Comparison of ENCODE assay signal across 8 cellular contexts in genomic region chr18:80034068-80034851, GRCh38. TPM values are rescaled to one million over a fixed set of nuclear protein-coding genes. Genes with fewer than 3 reads are reported as not detected.
DNase-seq lines count a peak whose midpoint lies in the region; ATAC-seq lines count a peak whose summit lies in the region.

A gene with protein sequence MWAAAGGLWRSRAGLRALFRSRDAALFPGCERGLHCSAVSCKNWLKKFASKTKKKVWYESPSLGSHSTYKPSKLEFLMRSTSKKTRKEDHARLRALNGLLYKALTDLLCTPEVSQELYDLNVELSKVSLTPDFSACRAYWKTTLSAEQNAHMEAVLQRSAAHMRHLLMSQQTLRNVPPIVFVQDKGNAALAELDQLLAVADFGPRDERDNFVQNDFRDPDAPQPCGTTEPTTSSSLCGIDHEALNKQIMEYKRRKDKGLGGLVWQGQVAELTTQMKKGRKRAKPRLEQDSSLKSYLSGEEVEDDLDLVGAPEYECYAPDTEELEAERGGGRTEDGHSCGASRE (plus strand): TSS chr18:80034434. CDS start chr18:80034496, 62 bp downstream.

- peaks cover 4% of the 10 kb centered on the region for H3K9me3 ChIP-seq in BLaER1

- peak within 1 kb of the TSS; percentile 89 for H3K9ac ChIP-seq in BLaER1

- peaks cover 24% of the 10 kb centered on the region for H3K4me1 ChIP-seq in BLaER1

- peak within 1 kb of the TSS; percentile 87 for H3K4me3 ChIP-seq in BLaER1

- H3K27ac ChIP-seq in BLaER1, result peak within 1 kb of the TSS; percentile 91

- peak; percentile 83 to 98 for DNase-seq in NCI-H526 (lab: John Stamatoyannopoulos, UW)
- peak; percentile 99 for DNase-seq in activated CD4-positive, alpha-beta T cell treated with anti-CD3 and anti-CD28 coated beads, Interleukin-2, amount 10 ng/mL, durations not matched to agents 24 days and 14 days
- peak; percentile 98 for DNase-seq in cortex of kidney (lab: John Stamatoyannopoulos, UW)
- DNase-seq in left lobe of liver (ENCODE audit: low spot score), result peak; percentile 100
- DNase-seq in stimulated activated CD4-positive, alpha-beta T cell treated with anti-CD3 and anti-CD28 coated beads, Interleukin-2, amount 100 ng/mL, for 4 hours (ENCODE audit: low read depth), result peak; percentile 99

- no peaks in the 10 kb centered on the region for H3K27me3 ChIP-seq in BLaER1

- H4K20me1 ChIP-seq in BLaER1, result peaks cover 41% of the 10 kb centered on the region

- H3K4me1 Mint-ChIP-seq in activated CD4-positive, alpha-beta T cell treated with anti-CD3 and anti-CD28 coated beads, Interleukin-2, amount 10 ng/mL, durations not matched to agents 24 days and 14 days, result peaks cover 30% of the 10 kb centered on the region

- H3K36me3 ChIP-seq in BLaER1, result peaks cover 29% of the 10 kb centered on the region

- H3K4me2 ChIP-seq in BLaER1, result peak within 1 kb of the TSS; percentile 92

- peak within 1 kb of the TSS; percentile 94 for H3K4me3 Mint-ChIP-seq in activated CD4-positive, alpha-beta T cell treated with anti-CD3 and anti-CD28 coated beads, Interleukin-2, amount 10 ng/mL, durations not matched to agents 24 days and 14 days

- peaks cover 13% of the 10 kb centered on the region for H3K9me3 Mint-ChIP-seq in activated CD4-positive, alpha-beta T cell treated with anti-CD3 and anti-CD28 coated beads, Interleukin-2, amount 10 ng/mL, durations not matched to agents 24 days and 14 days

- intact Hi-C loops in activated CD4-positive, alpha-beta T cell treated with anti-CD3 and anti-CD28 coated beads, Interleukin-2, amount 10 ng/mL, durations not matched to agents 24 days and 14 days (cut with micrococcal nuclease), result loop anchor here (1.0 to 2.0 kb wide), 3 partner anchors 69 to 355 kb away; partner anchors contain the start of genes CTDP1 and HSBP1L1

- peak; percentile 80 for ATAC-seq in GM19324 (IDR thresholded peaks at IDR 0.05; ENCODE audit: low FRiP score, unreplicated experiment)
- ATAC-seq in HG03469 (IDR thresholded peaks at IDR 0.05; ENCODE audit: unreplicated experiment), result peak; percentile 53
- peak; percentile 86 for ATAC-seq in left lobe of liver

- H3K27me3 Mint-ChIP-seq in activated CD4-positive, alpha-beta T cell treated with anti-CD3 and anti-CD28 coated beads, Interleukin-2, amount 10 ng/mL, durations not matched to agents 24 days and 14 days, result peaks cover 4% of the 10 kb centered on the region

- H3K27ac Mint-ChIP-seq in activated CD4-positive, alpha-beta T cell treated with anti-CD3 and anti-CD28 coated beads, Interleukin-2, amount 10 ng/mL, durations not matched to agents 24 days and 14 days, result peak within 1 kb of the TSS; percentile 97

- peaks cover 23% of the 10 kb centered on the region for H3K36me3 Mint-ChIP-seq in activated CD4-positive, alpha-beta T cell treated with anti-CD3 and anti-CD28 coated beads, Interleukin-2, amount 10 ng/mL, durations not matched to agents 24 days and 14 days (ENCODE audit: low read depth)

RNA-seq across cellular contexts. Expression of the gene that starts here (rescaled TPM):
- total RNA-seq in activated CD4-positive, alpha-beta T cell treated with anti-CD3 and anti-CD28 coated beads, Interleukin-2, amount 10 ng/mL, durations not matched to agents 24 days and 14 days, result 46.0 and 49.9 TPM in 2 replicates
- 20.7 TPM for total RNA-seq in left lobe of liver

Comparison
In these comparisons a context has a peak if more than half of its experiments do, and no peak if none do; other contexts are left out.
1. Peak in every context shown above with its lines: DNase-seq, ATAC-seq, H3K4me3 ChIP-seq and H3K27ac ChIP-seq.